5 cellular contexts compared by ENCODE assay signal in the genomic region with DNA sequence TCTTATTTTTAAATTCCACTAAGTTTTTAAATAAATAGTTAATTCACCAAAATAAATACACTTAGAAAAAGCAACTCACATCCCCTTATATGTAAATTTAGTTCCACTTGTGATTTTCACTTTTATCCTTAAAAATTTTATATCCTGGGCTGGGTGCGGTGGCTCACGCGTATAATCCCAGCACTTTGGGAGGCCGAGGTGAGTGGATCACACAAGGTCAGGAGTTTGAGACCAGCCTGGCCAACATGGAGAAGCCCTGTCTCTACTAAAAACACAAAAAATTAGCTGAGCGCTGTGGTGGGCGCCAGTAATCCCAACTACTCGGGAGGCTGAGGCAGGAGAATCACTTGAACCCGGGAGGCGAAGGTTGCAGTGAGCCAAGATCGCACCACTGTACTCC.
A peak's percentile ranks its signal among the peaks of the same experiment; 100 is the strongest.
DNase-seq lines count a peak whose midpoint lies in the region; ATAC-seq, FAIRE-seq and TF ChIP-seq lines count a peak whose summit lies in the region.
"Not testable (repeated sequence)": the region's sequence is repeated elsewhere in the genome, so short reads cannot be mapped to it uniquely, and the experiment has no call there.

No MANE protein-coding gene starts in this region.

- WGBS in right cardiac atrium = 95% methylated on average over 10 of the region's 10 CpGs

- not testable (repeated sequence) for ATAC-seq in right cardiac atrium

- not testable (repeated sequence) for H3K9me3 Mint-ChIP-seq in astrocyte (ENCODE audit: unreplicated experiment)

- not testable (repeated sequence) for H3K4me3 Mint-ChIP-seq in astrocyte (ENCODE audit: unreplicated experiment)

- not testable (repeated sequence) for H3K27ac Mint-ChIP-seq in astrocyte (ENCODE audit: unreplicated experiment)

- not testable (repeated sequence) for TF ChIP-seq CTCF in astrocyte (IDR thresholded peaks at IDR 0.05; ENCODE audit: insufficient read depth, low read depth, low read length)

- H3K36me3 Mint-ChIP-seq in astrocyte (ENCODE audit: low read depth, unreplicated experiment) = not testable (repeated sequence)

- not testable (repeated sequence) for H3K36me3 ChIP-seq in astrocyte (ENCODE audit: insufficient read depth, low read length)

- H3K4me1 Mint-ChIP-seq in astrocyte (ENCODE audit: low read depth, unreplicated experiment) = not testable (repeated sequence)

- H3K79me2 ChIP-seq in astrocyte (ENCODE audit: insufficient read depth, low read length) = not testable (repeated sequence)

- not testable (repeated sequence) for H2AFZ ChIP-seq in astrocyte (ENCODE audit: low read depth, low read length)

- not testable (repeated sequence) for H3K4me2 ChIP-seq in astrocyte (ENCODE audit: low read length)

- H3K27ac ChIP-seq in astrocyte (ENCODE audit: low read depth, low read length); right cardiac atrium (ENCODE audit: low read length): not testable (repeated sequence)

- H3K27me3 ChIP-seq in astrocyte (ENCODE audit: insufficient read depth, low read length); right cardiac atrium (ENCODE audit: control insufficient read depth, insufficient read depth): not testable (repeated sequence)

- H3K9ac ChIP-seq in astrocyte (ENCODE audit: low read length) = not testable (repeated sequence)

- H3K4me3 ChIP-seq in astrocyte (ENCODE audit: insufficient read depth, low read depth, low read length); right cardiac atrium (ENCODE audit: low read length): not testable (repeated sequence)

- not testable (repeated sequence) for H4K20me1 ChIP-seq in astrocyte (ENCODE audit: insufficient read depth, low read length)

- DNase-seq in astrocyte (ENCODE audit: low read depth) = not testable (repeated sequence)
- DNase-seq in cardiac septum (ENCODE audit: low spot score) (peak; percentile 54), right cardiac atrium (peak in 2 of 3 donors; percentile 4 to 16)

- FAIRE-seq in astrocyte (lab: Jason Lieb, UNC) (peak; percentile 87), colon (lab: Jason Lieb, UNC) (peak; percentile 85), islet of Langerhans (lab: Jason Lieb, UNC) (peak; percentile 24)

- not testable (repeated sequence) for H3K9me3 ChIP-seq in astrocyte (ENCODE audit: insufficient read depth, low read depth, low read length); right cardiac atrium (ENCODE audit: control insufficient read depth, low read length)

- intact Hi-C loops in cardiac septum (cut with DNase I); right cardiac atrium (cut with DNase I): not testable (repeated sequence)

- H3K27me3 Mint-ChIP-seq in astrocyte (ENCODE audit: low read depth, unreplicated experiment) = not testable (repeated sequence)

- H3K4me1 ChIP-seq in astrocyte (ENCODE audit: insufficient read depth, low read length); right cardiac atrium (ENCODE audit: control insufficient read depth, insufficient read depth, low read length): not testable (repeated sequence)
